Comparison of ENCODE assay signal across 13 cellular contexts in the genomic region with DNA sequence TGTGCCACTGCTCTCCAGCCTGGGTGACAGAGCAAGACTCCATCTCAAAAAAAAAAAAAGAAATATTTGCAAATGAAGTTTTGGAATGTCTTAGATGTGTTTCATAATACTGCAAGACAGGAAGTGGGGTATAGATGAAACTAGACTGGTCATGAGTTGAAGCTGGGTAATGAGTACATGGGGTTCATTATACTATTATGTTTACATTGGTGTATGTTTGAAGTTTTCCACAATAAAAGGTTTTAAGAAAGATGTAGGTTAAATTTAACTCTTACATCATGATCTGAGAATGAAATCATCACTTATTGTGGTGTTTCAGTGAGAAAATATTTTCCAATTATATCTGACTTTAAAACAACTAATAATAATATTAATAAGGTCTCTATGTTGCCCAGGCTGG. TPM values are rescaled to one million over a fixed set of nuclear protein-coding genes. Genes with fewer than 3 reads are reported as not detected.
DNase-seq lines count a peak whose midpoint lies in the region; ATAC-seq and TF ChIP-seq lines count a peak whose summit lies in the region.
"Had no signal": no experiment of that assay in that cellular context is flagged by ENCODE, and none has a peak within 500 bp of the region (broad histone marks: within the 10 kb centered on the region; RNA-seq: fewer than 3 reads in every experiment).

No MANE protein-coding gene starts in this region.

- peak overlapping the region in 6 of 7 donors; percentile 56 to 77 (median 68) for H3K27ac Mint-ChIP-seq in CD14-positive monocyte

- H3K4me3 Mint-ChIP-seq in CD14-positive monocyte = no peak overlapping the region
- H3K4me3 Mint-ChIP-seq: naive B cell had no signal

- peaks cover 24 to 31% of the 10 kb centered on the region in 2 donors for H3K36me3 Mint-ChIP-seq in CD14-positive monocyte

- intact Hi-C loops in CD14-positive monocyte (cut with micrococcal nuclease) = no loop called here

- H3K4me1 Mint-ChIP-seq in CD14-positive monocyte = peaks cover 11% of the 10 kb centered on the region

- peak; percentile 81 for ATAC-seq in GM18909 (IDR thresholded peaks at IDR 0.05; ENCODE audit: poor library complexity, unreplicated experiment)
- peak; percentile 85 for ATAC-seq in HG03354 (IDR thresholded peaks at IDR 0.05; ENCODE audit: poor library complexity, severe bottlenecking, unreplicated experiment)
- ATAC-seq in GM21576 (IDR thresholded peaks at IDR 0.05; ENCODE audit: unreplicated experiment) = no peak
- no peak for ATAC-seq in GM18870 (IDR thresholded peaks at IDR 0.05; ENCODE audit: unreplicated experiment)

- DNase-seq in CD14-positive monocyte (ENCODE audit: low spot score) = no peak
- DNase-seq in choroid plexus epithelial cell (ENCODE audit: low read depth) = peak; percentile 79
- DNase-seq in UCSD-AML1 (lab: John Stamatoyannopoulos, UW; ENCODE audit: unreplicated experiment) = no peak
- DNase-seq in GF-D8 (lab: John Stamatoyannopoulos, UW) = no peak
- DNase-seq: activated gamma-delta T cell, Caco-2, naive B cell, NCI-H1436 treated with DMSO at 0.1 percent for 48 hours, testis had no signal

- H3K27me3 Mint-ChIP-seq in CD14-positive monocyte (ENCODE audit: low read depth in 3 of 3) = peaks cover 0 to 2% (median 0%) of the 10 kb centered on the region in 3 donors
- H3K27me3 Mint-ChIP-seq: naive B cell had no signal

- H3K9me3 Mint-ChIP-seq in CD14-positive monocyte = peaks cover 13 to 26% (median 19%) of the 10 kb centered on the region in 7 donors

- no peak for TF ChIP-seq CTCF in CD14-positive monocyte (IDR thresholded peaks at IDR 0.05)
- TF ChIP-seq CTCF in choroid plexus epithelial cell (conservative IDR thresholded peaks at IDR 0.05; ENCODE audit: low read depth, low read length) = no peak

- H3K4me3 ChIP-seq in choroid plexus epithelial cell (ENCODE audit: low read depth, low read length) = no peak overlapping the region
- H3K4me3 ChIP-seq: testis had no signal

RNA-seq across cellular contexts. Expression of gene FNDC3A, which starts 19.0 kb away (rescaled TPM):
- 10 to 100 TPM in 1 of 2 donors, 1 to 10 TPM in 1; 8.3 to 12.0 TPM for polyA plus RNA-seq in CD14-positive monocyte

Comparison
In these comparisons a context has a peak if more than half of its experiments do, and no peak if none do; other contexts are left out.
1. ATAC-seq: peak in GM18909 (single experiment) and HG03354 (single experiment); none in GM21576 (single experiment) and GM18870 (single experiment).